ENCODE assay signal across 4 cellular contexts in the genomic region with DNA sequence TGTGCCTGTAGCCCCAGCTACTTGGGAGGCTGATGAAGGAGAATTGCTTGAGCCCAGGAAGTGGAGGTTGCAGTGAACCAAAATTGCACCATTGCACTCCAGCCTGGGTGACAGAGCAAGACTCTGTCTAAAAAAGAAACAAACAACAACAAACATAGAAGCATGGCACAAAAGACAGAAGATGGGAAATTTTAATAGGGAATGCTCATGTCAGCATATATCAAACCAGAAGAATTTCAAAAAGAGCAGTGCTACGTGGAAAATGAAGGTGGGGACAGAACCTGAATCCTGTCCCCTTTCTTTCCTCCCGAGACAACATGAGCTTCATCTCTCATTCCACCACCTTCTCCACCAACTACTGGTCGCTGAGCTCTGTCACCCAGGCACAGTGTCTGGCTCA.
A peak's percentile ranks its signal among the peaks of the same experiment; 100 is the strongest.
TF ChIP-seq lines count a peak whose summit lies in the region.

No MANE protein-coding gene starts in this region.

TF ChIP-seq in A549, 52 proteins besides CTCF, POLR2A, EP300 and RAD21:
- TF ChIP-seq MAFK (IDR thresholded peaks at IDR 0.05; ENCODE audit: partially characterized antibody): peak; percentile 48
- no peak for TF ChIP-seq ZSCAN20 (CRISPR knock-in tag; IDR thresholded peaks at IDR 0.05)

TF ChIP-seq in IMR-90, 13 proteins besides CTCF, POLR2A, EP300 and RAD21:
- TF ChIP-seq, protein P1, sequence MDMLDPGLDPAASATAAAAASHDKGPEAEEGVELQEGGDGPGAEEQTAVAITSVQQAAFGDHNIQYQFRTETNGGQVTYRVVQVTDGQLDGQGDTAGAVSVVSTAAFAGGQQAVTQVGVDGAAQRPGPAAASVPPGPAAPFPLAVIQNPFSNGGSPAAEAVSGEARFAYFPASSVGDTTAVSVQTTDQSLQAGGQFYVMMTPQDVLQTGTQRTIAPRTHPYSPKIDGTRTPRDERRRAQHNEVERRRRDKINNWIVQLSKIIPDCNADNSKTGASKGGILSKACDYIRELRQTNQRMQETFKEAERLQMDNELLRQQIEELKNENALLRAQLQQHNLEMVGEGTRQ (IDR thresholded peaks at IDR 0.05; ENCODE audit: low read depth, low read length): no peak
- TF ChIP-seq MAFK (IDR thresholded peaks at IDR 0.05; ENCODE audit: low read depth, low read length): 0 out of 2 replicates have a peak, but pooled peaks have one; percentile 17

TF ChIP-seq in GM12878, 131 proteins besides CTCF, POLR2A, EP300 and RAD21:
- no peak for TF ChIP-seq WRNIP1 (IDR thresholded peaks at IDR 0.05; ENCODE audit: borderline replicate concordance, low read depth, low read length)
- no peak for TF ChIP-seq IRF4 (IDR thresholded peaks at IDR 0.05; ENCODE audit: low read depth, low read length)
- TF ChIP-seq SIN3A (IDR thresholded peaks at IDR 0.05; ENCODE audit: low read depth, low read length): no peak
- no peak for TF ChIP-seq TCF7 (IDR thresholded peaks at IDR 0.05; ENCODE audit: borderline replicate concordance)
- TF ChIP-seq, protein P2, sequence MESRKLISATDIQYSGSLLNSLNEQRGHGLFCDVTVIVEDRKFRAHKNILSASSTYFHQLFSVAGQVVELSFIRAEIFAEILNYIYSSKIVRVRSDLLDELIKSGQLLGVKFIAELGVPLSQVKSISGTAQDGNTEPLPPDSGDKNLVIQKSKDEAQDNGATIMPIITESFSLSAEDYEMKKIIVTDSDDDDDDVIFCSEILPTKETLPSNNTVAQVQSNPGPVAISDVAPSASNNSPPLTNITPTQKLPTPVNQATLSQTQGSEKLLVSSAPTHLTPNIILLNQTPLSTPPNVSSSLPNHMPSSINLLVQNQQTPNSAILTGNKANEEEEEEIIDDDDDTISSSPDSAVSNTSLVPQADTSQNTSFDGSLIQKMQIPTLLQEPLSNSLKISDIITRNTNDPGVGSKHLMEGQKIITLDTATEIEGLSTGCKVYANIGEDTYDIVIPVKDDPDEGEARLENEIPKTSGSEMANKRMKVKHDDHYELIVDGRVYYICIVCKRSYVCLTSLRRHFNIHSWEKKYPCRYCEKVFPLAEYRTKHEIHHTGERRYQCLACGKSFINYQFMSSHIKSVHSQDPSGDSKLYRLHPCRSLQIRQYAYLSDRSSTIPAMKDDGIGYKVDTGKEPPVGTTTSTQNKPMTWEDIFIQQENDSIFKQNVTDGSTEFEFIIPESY (IDR thresholded peaks at IDR 0.05): no peak
- TF ChIP-seq, protein P3, sequence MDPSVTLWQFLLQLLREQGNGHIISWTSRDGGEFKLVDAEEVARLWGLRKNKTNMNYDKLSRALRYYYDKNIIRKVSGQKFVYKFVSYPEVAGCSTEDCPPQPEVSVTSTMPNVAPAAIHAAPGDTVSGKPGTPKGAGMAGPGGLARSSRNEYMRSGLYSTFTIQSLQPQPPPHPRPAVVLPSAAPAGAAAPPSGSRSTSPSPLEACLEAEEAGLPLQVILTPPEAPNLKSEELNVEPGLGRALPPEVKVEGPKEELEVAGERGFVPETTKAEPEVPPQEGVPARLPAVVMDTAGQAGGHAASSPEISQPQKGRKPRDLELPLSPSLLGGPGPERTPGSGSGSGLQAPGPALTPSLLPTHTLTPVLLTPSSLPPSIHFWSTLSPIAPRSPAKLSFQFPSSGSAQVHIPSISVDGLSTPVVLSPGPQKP (IDR thresholded peaks at IDR 0.05; ENCODE audit: low read depth, low read length): no peak
- TF ChIP-seq, protein P4, sequence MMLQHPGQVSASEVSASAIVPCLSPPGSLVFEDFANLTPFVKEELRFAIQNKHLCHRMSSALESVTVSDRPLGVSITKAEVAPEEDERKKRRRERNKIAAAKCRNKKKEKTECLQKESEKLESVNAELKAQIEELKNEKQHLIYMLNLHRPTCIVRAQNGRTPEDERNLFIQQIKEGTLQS (IDR thresholded peaks at IDR 0.05; ENCODE audit: borderline replicate concordance, extremely low read depth, low read depth, low read length): no peak
- TF ChIP-seq, protein P5, sequence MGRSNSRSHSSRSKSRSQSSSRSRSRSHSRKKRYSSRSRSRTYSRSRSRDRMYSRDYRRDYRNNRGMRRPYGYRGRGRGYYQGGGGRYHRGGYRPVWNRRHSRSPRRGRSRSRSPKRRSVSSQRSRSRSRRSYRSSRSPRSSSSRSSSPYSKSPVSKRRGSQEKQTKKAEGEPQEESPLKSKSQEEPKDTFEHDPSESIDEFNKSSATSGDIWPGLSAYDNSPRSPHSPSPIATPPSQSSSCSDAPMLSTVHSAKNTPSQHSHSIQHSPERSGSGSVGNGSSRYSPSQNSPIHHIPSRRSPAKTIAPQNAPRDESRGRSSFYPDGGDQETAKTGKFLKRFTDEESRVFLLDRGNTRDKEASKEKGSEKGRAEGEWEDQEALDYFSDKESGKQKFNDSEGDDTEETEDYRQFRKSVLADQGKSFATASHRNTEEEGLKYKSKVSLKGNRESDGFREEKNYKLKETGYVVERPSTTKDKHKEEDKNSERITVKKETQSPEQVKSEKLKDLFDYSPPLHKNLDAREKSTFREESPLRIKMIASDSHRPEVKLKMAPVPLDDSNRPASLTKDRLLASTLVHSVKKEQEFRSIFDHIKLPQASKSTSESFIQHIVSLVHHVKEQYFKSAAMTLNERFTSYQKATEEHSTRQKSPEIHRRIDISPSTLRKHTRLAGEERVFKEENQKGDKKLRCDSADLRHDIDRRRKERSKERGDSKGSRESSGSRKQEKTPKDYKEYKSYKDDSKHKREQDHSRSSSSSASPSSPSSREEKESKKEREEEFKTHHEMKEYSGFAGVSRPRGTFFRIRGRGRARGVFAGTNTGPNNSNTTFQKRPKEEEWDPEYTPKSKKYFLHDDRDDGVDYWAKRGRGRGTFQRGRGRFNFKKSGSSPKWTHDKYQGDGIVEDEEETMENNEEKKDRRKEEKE (IDR thresholded peaks at IDR 0.05): no peak
- no peak for TF ChIP-seq YBX1 (IDR thresholded peaks at IDR 0.05)
- no peak for TF ChIP-seq EED (IDR thresholded peaks at IDR 0.05; ENCODE audit: low read depth)
- no peak for TF ChIP-seq SREBF1 (IDR thresholded peaks at IDR 0.05; ENCODE audit: low read length)
- no peak for TF ChIP-seq EZH2 (IDR thresholded peaks at IDR 0.05; ENCODE audit: borderline replicate concordance, control insufficient read depth, low read depth, low read length)
- TF ChIP-seq SP1 (IDR thresholded peaks at IDR 0.05; ENCODE audit: low read depth, low read length): no peak
- no peak for TF ChIP-seq MEF2A (IDR thresholded peaks at IDR 0.05; ENCODE audit: insufficient read depth, low read depth, low read length)
- TF ChIP-seq JUND (IDR thresholded peaks at IDR 0.05; ENCODE audit: low read depth, low read length): no peak

TF ChIP-seq in K562, 482 proteins besides CTCF, POLR2A, EP300 and RAD21:
- TF ChIP-seq ZNF311 (CRISPR knock-in tag; IDR thresholded peaks at IDR 0.05) (no peak), C11orf30 (IDR thresholded peaks at IDR 0.05; ENCODE audit: low read depth) (peak; percentile 45; the same call in 1 of the 2 replicates), RBM25 (IDR thresholded peaks at IDR 0.05; ENCODE audit: low read depth, low read length, severe bottlenecking) (peak; percentile 29), ZNF592 (IDR thresholded peaks at IDR 0.05) (no peak), MAFG (tag; conservative IDR thresholded peaks at IDR 0.05) (0 out of 2 replicates have a peak, but pooled peaks have one; percentile 23), CTBP1 (IDR thresholded peaks at IDR 0.05; ENCODE audit: borderline replicate concordance) (no peak), HEY1 (CRISPR knock-in tag; IDR thresholded peaks at IDR 0.05; ENCODE audit: borderline replicate concordance) (no peak), ZNF316 (IDR thresholded peaks at IDR 0.05) (peak; percentile 72), RBM22 (IDR thresholded peaks at IDR 0.05; ENCODE audit: low read depth, low read length, poor library complexity, severe bottlenecking) (no peak), NEUROD1 (IDR thresholded peaks at IDR 0.05; ENCODE audit: borderline replicate concordance, low read depth, low read length, partially characterized antibody) (no peak)
